Comparison of ENCODE assay signal across 7 cellular contexts in the genomic region with DNA sequence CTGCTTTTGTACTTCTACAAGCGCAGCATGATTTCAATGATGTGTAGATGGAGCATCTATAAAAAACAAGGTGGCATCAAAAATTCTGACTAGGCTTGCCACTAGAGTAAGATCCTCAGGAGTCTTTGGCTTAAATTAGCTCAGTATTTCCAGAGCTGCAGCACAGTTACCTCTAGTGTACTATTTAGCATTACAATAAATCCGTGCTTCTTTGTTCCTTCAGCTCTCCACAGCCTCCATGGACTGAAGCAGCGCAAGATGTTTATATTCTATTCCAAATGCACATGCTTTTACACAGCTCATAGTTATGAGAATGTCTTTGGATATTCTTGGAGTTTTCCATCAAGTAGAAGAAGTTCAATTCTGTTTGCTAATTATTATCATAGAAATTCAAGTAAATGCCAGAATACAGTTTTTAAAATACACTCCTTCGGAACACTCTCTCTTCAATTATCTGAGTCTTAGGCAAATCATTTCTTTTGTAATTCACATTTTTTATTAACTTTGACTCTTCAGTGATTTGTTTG.
"Had no signal": no experiment of that assay in that cellular context is flagged by ENCODE, and none has a peak within 500 bp of the region (broad histone marks: within the 10 kb centered on the region; RNA-seq: fewer than 3 reads in every experiment).

No MANE protein-coding gene starts in this region.

- H3K27ac ChIP-seq: HL-60 had no signal

- H3K4me3 Mint-ChIP-seq: IgD-negative memory B cell had no signal

- H3K4me1 Mint-ChIP-seq: IgD-negative memory B cell had no signal

- DNase-seq: GOT3, H7, HCEC 1CT, KBM-7 had no signal

- H3K27ac Mint-ChIP-seq: IgD-negative memory B cell had no signal

- H3K27me3 Mint-ChIP-seq: IgD-negative memory B cell had no signal

- H3K36me3 Mint-ChIP-seq: IgD-negative memory B cell had no signal

- ATAC-seq: HepG2 had no signal
